In genomic region chr10:69479241-69479730, GRCh38 we compare ENCODE assay signal across 9 cellular contexts. TPM values are rescaled to one million over a fixed set of nuclear protein-coding genes. Genes with fewer than 3 reads are reported as not detected.
A peak's percentile ranks its signal among the peaks of the same experiment; 100 is the strongest.
DNase-seq lines count a peak whose midpoint lies in the region; ATAC-seq, FAIRE-seq and TF ChIP-seq lines count a peak whose summit lies in the region.
"Had no signal": no experiment of that assay in that cellular context is flagged by ENCODE, and none has a peak within 500 bp of the region (broad histone marks: within the 10 kb centered on the region; RNA-seq: fewer than 3 reads in every experiment).

No MANE protein-coding gene starts in this region.

- H3K27ac ChIP-seq in astrocyte (ENCODE audit: low read depth, low read length) (no peak overlapping the region), lower lobe of right lung (peak overlapping the region; percentile 72), suprapubic skin (peak overlapping the region; percentile 52)

- no peak for TF ChIP-seq EP300 in suprapubic skin (IDR thresholded peaks at IDR 0.05)

- H3K36me3 ChIP-seq in astrocyte (ENCODE audit: insufficient read depth, low read length) (no peaks in the 10 kb centered on the region), lower lobe of right lung (no peaks in the 10 kb centered on the region), suprapubic skin (no peaks in the 10 kb centered on the region)

- no peaks in the 10 kb centered on the region for H3K79me2 ChIP-seq in astrocyte (ENCODE audit: insufficient read depth, low read length)

- intact Hi-C loops in lower lobe of right lung (cut with DNase I) = no loop called here

- peaks cover 2% of the 10 kb centered on the region for H3K27me3 Mint-ChIP-seq in astrocyte (ENCODE audit: low read depth, unreplicated experiment)

- no peaks in the 10 kb centered on the region for H4K20me1 ChIP-seq in astrocyte (ENCODE audit: insufficient read depth, low read length)

- H3K9ac ChIP-seq in astrocyte (ENCODE audit: low read length) = no peak overlapping the region

- ATAC-seq in lower lobe of right lung (peak; percentile 7 to 47), GM18861 (IDR thresholded peaks at IDR 0.05; ENCODE audit: unreplicated experiment) (no peak)

- peaks cover 4% of the 10 kb centered on the region for H3K36me3 Mint-ChIP-seq in astrocyte (ENCODE audit: low read depth, unreplicated experiment)
- H3K36me3 Mint-ChIP-seq: activated naive CD8-positive, alpha-beta T cell treated with anti-CD3 and anti-CD28 coated beads, Interleukin-2, amount 10 ng/mL, durations not matched to agents 7 days and 5 days had no signal

- TF ChIP-seq POLR2A in suprapubic skin (IDR thresholded peaks at IDR 0.05) = no peak

- no peak overlapping the region for H3K4me3 ChIP-seq in astrocyte (ENCODE audit: insufficient read depth, low read depth, low read length)
- no peak overlapping the region for H3K4me3 ChIP-seq in lower lobe of right lung
- no peak overlapping the region for H3K4me3 ChIP-seq in suprapubic skin

- peaks cover 12% of the 10 kb centered on the region for H3K4me1 ChIP-seq in astrocyte (ENCODE audit: insufficient read depth, low read length)
- H3K4me1 ChIP-seq in lower lobe of right lung = peaks cover 57% of the 10 kb centered on the region
- H3K4me1 ChIP-seq in suprapubic skin = peaks cover 38% of the 10 kb centered on the region

- no peak overlapping the region for H3K4me2 ChIP-seq in astrocyte (ENCODE audit: low read length)

- peak overlapping the region; percentile 50 for H3K27ac Mint-ChIP-seq in astrocyte (ENCODE audit: unreplicated experiment)
- H3K27ac Mint-ChIP-seq: activated naive CD8-positive, alpha-beta T cell treated with anti-CD3 and anti-CD28 coated beads, Interleukin-2, amount 10 ng/mL, durations not matched to agents 7 days and 5 days; HFFc6 had no signal

- WGBS in suprapubic skin = 68% methylated on average over 3 of the region's 5 CpGs

- DNase-seq in NCI-H146 treated with DMSO at 0.1 percent for 48 hours (lab: John Stamatoyannopoulos, UW; ENCODE audit: unreplicated experiment) (peak; percentile 20), astrocyte (ENCODE audit: low read depth) (no peak), lower lobe of right lung (no peak), suprapubic skin (ENCODE audit: low spot score in 2 of 2) (no peak), RKO (ENCODE audit: low spot score) (no peak), NCI-H526 (lab: John Stamatoyannopoulos, UW) (no peak)
- DNase-seq: activated naive CD8-positive, alpha-beta T cell treated with anti-CD3 and anti-CD28 coated beads, Interleukin-2, amount 10 ng/mL, durations not matched to agents 7 days and 5 days; HFFc6 had no signal

- no peak for TF ChIP-seq CTCF in astrocyte (IDR thresholded peaks at IDR 0.05; ENCODE audit: insufficient read depth, low read depth, low read length)
- no peak for TF ChIP-seq CTCF in lower lobe of right lung (IDR thresholded peaks at IDR 0.05)
- TF ChIP-seq CTCF in suprapubic skin (IDR thresholded peaks at IDR 0.05) = no peak

- no peak overlapping the region for H3K4me3 Mint-ChIP-seq in astrocyte (ENCODE audit: unreplicated experiment)
- H3K4me3 Mint-ChIP-seq: activated naive CD8-positive, alpha-beta T cell treated with anti-CD3 and anti-CD28 coated beads, Interleukin-2, amount 10 ng/mL, durations not matched to agents 7 days and 5 days; HFFc6 had no signal

- H3K9me3 Mint-ChIP-seq in astrocyte (ENCODE audit: unreplicated experiment) = peaks cover 5% of the 10 kb centered on the region
- H3K9me3 Mint-ChIP-seq: activated naive CD8-positive, alpha-beta T cell treated with anti-CD3 and anti-CD28 coated beads, Interleukin-2, amount 10 ng/mL, durations not matched to agents 7 days and 5 days; HFFc6 had no signal

- H3K4me1 Mint-ChIP-seq in astrocyte (ENCODE audit: low read depth, unreplicated experiment) = peaks cover 30% of the 10 kb centered on the region
- H3K4me1 Mint-ChIP-seq: activated naive CD8-positive, alpha-beta T cell treated with anti-CD3 and anti-CD28 coated beads, Interleukin-2, amount 10 ng/mL, durations not matched to agents 7 days and 5 days had no signal

- H2AFZ ChIP-seq in astrocyte (ENCODE audit: low read depth, low read length) = no peak overlapping the region

- FAIRE-seq in astrocyte (lab: Jason Lieb, UNC) = no peak

- no peaks in the 10 kb centered on the region for H3K9me3 ChIP-seq in astrocyte (ENCODE audit: insufficient read depth, low read depth, low read length)
- no peaks in the 10 kb centered on the region for H3K9me3 ChIP-seq in lower lobe of right lung
- H3K9me3 ChIP-seq in suprapubic skin = no peaks in the 10 kb centered on the region

- H3K27me3 ChIP-seq in astrocyte (ENCODE audit: insufficient read depth, low read length) (no peaks in the 10 kb centered on the region), lower lobe of right lung (ENCODE audit: low read depth) (no peaks in the 10 kb centered on the region), suprapubic skin (peaks cover 4% of the 10 kb centered on the region)

RNA-seq across cellular contexts. Expression of gene TSPAN15, which starts 28.0 kb away (rescaled TPM):
- total RNA-seq in astrocyte (8.7 and 9.4 TPM in 2 replicates), lower lobe of right lung (46.1 TPM), suprapubic skin (10 to 100 TPM in 2 of 4 donors, 1 to 10 TPM in 2; 4.0 to 18.1 (median 11.7) TPM)
